In genomic region chr19:48842744-48843162, GRCh38 we compare ENCODE assay signal across 8 cellular contexts. TPM values are rescaled to one million over a fixed set of nuclear protein-coding genes. Genes with fewer than 3 reads are reported as not detected.
A peak's percentile ranks its signal among the peaks of the same experiment; 100 is the strongest.
DNase-seq lines count a peak whose midpoint lies in the region; ATAC-seq and TF ChIP-seq lines count a peak whose summit lies in the region.

No MANE protein-coding gene starts in this region.

- H3K4me3 ChIP-seq in WI38 (ENCODE audit: low read depth, low read length), result no peak overlapping the region
- no peak overlapping the region for H3K4me3 ChIP-seq in right lobe of liver

- no peaks in the 10 kb centered on the region for H3K9me3 ChIP-seq in right lobe of liver

- H3K36me3 ChIP-seq in right lobe of liver, result peaks cover 0 to 11% (median 4%) of the 10 kb centered on the region in 4 donors

- 38% methylated on average over 2 of the region's 2 CpGs for WGBS in right lobe of liver (ENCODE audit: insufficient coverage, low coverage, low lambda C conversion rate, missing lambda C conversion rate)

- peak; percentile 59 to 78 (median 64) for ATAC-seq in right lobe of liver

- TF ChIP-seq CTCF in WI38 (IDR thresholded peaks at IDR 0.05; ENCODE audit: low read depth, low read length) (peak; percentile 67), right lobe of liver (IDR thresholded peaks at IDR 0.05) (peak; percentile 62 to 79 (median 76))

- intact Hi-C loops in right lobe of liver (cut with DNase I), result loop anchor here in 1 of 2 donors (10.0 kb wide), 1 partner anchor 158 kb away; no protein-coding TSS in a partner anchor

- no peak for TF ChIP-seq POLR2A in right lobe of liver (IDR thresholded peaks at IDR 0.05)

- DNase-seq in SKM-1 treated with dmso at 0.1 percent for 144 hours (lab: John Stamatoyannopoulos, UW; ENCODE audit: unreplicated experiment), result peak; percentile 17
- DNase-seq in SKM-1 (lab: John Stamatoyannopoulos, UW; ENCODE audit: unreplicated experiment), result no peak
- DNase-seq in NCI-H146 treated with DMSO at 0.1 percent for 48 hours (lab: John Stamatoyannopoulos, UW; ENCODE audit: unreplicated experiment), result peak; percentile 39
- DNase-seq in dedifferentiated amniotic fluid mesenchymal stem cell (ENCODE audit: extremely low spot score), result peak; percentile 22
- DNase-seq in right lobe of liver, result no peak
- peak; percentile 88 for DNase-seq in superior temporal gyrus (ENCODE audit: extremely low spot score)
- no peak for DNase-seq in NCI-H1048 (lab: John Stamatoyannopoulos, UW)

- H3K4me1 ChIP-seq in right lobe of liver, result no peaks in the 10 kb centered on the region

- no peak overlapping the region for H3K27ac ChIP-seq in right lobe of liver

- no peaks in the 10 kb centered on the region for H3K27me3 ChIP-seq in right lobe of liver

RNA-seq across cellular contexts. Expression of gene HSD17B14, which starts 6.5 kb away (rescaled TPM):
- 10 to 100 TPM in 4 of 6 experiments, 1 to 10 TPM in 2; 3.5 to 78.0 (median 15.7) TPM for total RNA-seq in right lobe of liver

RNA-seq across cellular contexts. Expression of gene PLEKHA4, which starts 25.7 kb away (rescaled TPM):
- total RNA-seq in right lobe of liver, result 10 to 100 TPM in 4 of 6 experiments, 1 to 10 TPM in 2; 5.7 to 25.6 (median 12.0) TPM

RNA-seq across cellular contexts. Expression of gene PPP1R15A, which starts 29.5 kb away (rescaled TPM):
- total RNA-seq in right lobe of liver, result 10 to 100 TPM in 4 of 6 experiments, 1 to 10 TPM in 2; 4.5 to 25.6 (median 12.2) TPM

RNA-seq across cellular contexts. Expression of gene BCAT2, which starts 31.9 kb away (rescaled TPM):
- total RNA-seq in right lobe of liver, result 10 to 100 TPM in 4 of 6 experiments, 1 to 10 TPM in 2; 8.9 to 48.3 (median 12.5) TPM

RNA-seq across cellular contexts. Expression of gene TULP2, which starts 55.8 kb away (rescaled TPM):
- not detected for total RNA-seq in right lobe of liver

Comparison
In these comparisons a context has a peak if more than half of its experiments do, and no peak if none do; other contexts are left out.
1. DNase-seq: peak in SKM-1 treated with dmso at 0.1 percent for 144 hours (single experiment), NCI-H146 treated with DMSO at 0.1 percent for 48 hours (single experiment), dedifferentiated amniotic fluid mesenchymal stem cell (single experiment) and superior temporal gyrus (single experiment); none in SKM-1 (single experiment), right lobe of liver (0 of 3) and NCI-H1048 (single experiment).